In the genomic region with DNA sequence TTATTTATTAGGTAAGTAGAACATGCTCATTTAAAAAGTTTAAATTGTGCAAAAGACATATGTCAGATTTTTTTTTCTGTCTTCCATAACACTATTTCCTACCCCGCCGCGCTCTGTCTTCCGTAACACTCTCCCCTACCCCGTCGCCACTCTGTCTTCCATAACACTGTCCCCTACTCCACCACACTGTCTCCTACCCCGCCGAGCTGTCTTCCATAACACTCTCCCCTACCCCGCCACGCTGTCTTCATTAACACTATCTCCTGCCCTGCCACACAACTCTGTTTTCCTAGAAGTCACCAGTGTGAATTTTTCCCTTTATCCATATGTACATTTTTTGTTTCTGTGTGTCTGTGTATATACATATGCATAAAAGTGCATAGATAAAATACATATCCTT, we compare ENCODE assay signal across 1 cellular context.
TF ChIP-seq lines count a peak whose summit lies in the region.

No MANE protein-coding gene starts in this region.

TF ChIP-seq in H1, 55 proteins besides CTCF, POLR2A, EP300 and RAD21 (continued from another document):
- TF ChIP-seq TAF7 (optimal IDR thresholded peaks at IDR 0.05; ENCODE audit: borderline replicate concordance, low read depth, low read length): no peak
- TF ChIP-seq, protein P1, sequence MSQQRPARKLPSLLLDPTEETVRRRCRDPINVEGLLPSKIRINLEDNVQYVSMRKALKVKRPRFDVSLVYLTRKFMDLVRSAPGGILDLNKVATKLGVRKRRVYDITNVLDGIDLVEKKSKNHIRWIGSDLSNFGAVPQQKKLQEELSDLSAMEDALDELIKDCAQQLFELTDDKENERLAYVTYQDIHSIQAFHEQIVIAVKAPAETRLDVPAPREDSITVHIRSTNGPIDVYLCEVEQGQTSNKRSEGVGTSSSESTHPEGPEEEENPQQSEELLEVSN (IDR thresholded peaks at IDR 0.05): no peak
- TF ChIP-seq SAP30 (IDR thresholded peaks at IDR 0.05; ENCODE audit: insufficient read depth, insufficient replicate concordance, low read length): no peak
- TF ChIP-seq KDM5A (IDR thresholded peaks at IDR 0.05; ENCODE audit: low read length): no peak
- no peak for TF ChIP-seq POLR2AphosphoS5 (IDR thresholded peaks at IDR 0.05; ENCODE audit: low read depth, low read length)
- TF ChIP-seq, protein P2, sequence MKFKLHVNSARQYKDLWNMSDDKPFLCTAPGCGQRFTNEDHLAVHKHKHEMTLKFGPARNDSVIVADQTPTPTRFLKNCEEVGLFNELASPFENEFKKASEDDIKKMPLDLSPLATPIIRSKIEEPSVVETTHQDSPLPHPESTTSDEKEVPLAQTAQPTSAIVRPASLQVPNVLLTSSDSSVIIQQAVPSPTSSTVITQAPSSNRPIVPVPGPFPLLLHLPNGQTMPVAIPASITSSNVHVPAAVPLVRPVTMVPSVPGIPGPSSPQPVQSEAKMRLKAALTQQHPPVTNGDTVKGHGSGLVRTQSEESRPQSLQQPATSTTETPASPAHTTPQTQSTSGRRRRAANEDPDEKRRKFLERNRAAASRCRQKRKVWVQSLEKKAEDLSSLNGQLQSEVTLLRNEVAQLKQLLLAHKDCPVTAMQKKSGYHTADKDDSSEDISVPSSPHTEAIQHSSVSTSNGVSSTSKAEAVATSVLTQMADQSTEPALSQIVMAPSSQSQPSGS (IDR thresholded peaks at IDR 0.05; ENCODE audit: low read length): no peak
- no peak for TF ChIP-seq HDAC2 (IDR thresholded peaks at IDR 0.05; ENCODE audit: borderline replicate concordance in 1 of 2, low read depth in 2 of 2, low read length in 2 of 2)
